1 cellular context compared by ENCODE assay signal in the genomic region with DNA sequence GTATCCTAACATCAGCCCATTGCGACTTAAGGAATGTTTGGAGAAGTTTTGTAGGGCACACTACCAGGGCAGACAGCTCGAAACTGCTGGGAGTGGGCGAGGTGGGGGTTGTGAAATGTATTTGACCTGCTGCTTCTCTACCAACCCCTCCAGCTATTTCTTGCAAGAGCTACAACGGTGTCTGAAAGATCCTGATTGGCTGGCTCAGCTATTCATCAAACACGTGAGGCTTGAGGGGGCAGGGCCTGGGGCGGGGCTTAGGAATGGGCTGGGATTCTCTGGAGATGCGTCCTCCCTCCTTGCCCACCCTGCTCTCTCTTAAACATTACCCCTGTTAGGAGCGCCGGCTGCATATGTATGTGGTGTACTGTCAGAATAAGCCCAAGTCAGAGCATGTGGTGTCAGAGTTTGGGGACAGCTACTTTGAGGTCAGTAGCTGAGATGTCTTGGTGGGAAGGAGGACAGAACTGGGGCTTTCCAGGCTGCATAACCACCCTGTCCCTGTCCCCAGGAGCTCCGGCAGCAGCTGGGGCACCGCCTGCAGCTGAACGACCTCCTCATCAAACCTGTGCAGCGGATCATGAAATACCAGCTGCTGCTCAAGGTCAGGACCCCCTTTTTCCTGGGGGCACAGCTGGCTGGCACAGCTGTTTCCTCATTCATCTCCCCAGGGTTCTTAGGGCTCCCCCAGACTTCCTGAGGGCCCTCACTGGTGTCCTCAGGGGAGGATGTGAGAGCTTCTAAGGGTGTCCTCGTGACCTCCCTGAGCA.
TF ChIP-seq lines count a peak whose summit lies in the region.

No MANE protein-coding gene starts in this region.

TF ChIP-seq in GM12878, 131 proteins besides CTCF, POLR2A, EP300 and RAD21 (continues in another document):
- 0 out of 2 replicates have a peak, but pooled peaks have one; percentile 36 for TF ChIP-seq NBN (IDR thresholded peaks at IDR 0.05)
- TF ChIP-seq HCFC1 (IDR thresholded peaks at IDR 0.05; ENCODE audit: low read length) = no peak
- TF ChIP-seq EGR1 (IDR thresholded peaks at IDR 0.05; ENCODE audit: borderline replicate concordance in 1 of 2, low read depth in 2 of 2, low read length in 2 of 2) = no peak
- TF ChIP-seq MEF2B (IDR thresholded peaks at IDR 0.05; ENCODE audit: partially characterized antibody, poor library complexity, severe bottlenecking) = peak; percentile 71
- TF ChIP-seq SP1 (IDR thresholded peaks at IDR 0.05; ENCODE audit: low read depth, low read length) = peak; percentile 33
- TF ChIP-seq SREBF1 (IDR thresholded peaks at IDR 0.05; ENCODE audit: low read length) = no peak
- TF ChIP-seq, protein P1, sequence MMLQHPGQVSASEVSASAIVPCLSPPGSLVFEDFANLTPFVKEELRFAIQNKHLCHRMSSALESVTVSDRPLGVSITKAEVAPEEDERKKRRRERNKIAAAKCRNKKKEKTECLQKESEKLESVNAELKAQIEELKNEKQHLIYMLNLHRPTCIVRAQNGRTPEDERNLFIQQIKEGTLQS (IDR thresholded peaks at IDR 0.05; ENCODE audit: borderline replicate concordance, extremely low read depth, low read depth, low read length) = 0 out of 2 replicates have a peak, but pooled peaks have one; percentile 24
- TF ChIP-seq, protein P2, sequence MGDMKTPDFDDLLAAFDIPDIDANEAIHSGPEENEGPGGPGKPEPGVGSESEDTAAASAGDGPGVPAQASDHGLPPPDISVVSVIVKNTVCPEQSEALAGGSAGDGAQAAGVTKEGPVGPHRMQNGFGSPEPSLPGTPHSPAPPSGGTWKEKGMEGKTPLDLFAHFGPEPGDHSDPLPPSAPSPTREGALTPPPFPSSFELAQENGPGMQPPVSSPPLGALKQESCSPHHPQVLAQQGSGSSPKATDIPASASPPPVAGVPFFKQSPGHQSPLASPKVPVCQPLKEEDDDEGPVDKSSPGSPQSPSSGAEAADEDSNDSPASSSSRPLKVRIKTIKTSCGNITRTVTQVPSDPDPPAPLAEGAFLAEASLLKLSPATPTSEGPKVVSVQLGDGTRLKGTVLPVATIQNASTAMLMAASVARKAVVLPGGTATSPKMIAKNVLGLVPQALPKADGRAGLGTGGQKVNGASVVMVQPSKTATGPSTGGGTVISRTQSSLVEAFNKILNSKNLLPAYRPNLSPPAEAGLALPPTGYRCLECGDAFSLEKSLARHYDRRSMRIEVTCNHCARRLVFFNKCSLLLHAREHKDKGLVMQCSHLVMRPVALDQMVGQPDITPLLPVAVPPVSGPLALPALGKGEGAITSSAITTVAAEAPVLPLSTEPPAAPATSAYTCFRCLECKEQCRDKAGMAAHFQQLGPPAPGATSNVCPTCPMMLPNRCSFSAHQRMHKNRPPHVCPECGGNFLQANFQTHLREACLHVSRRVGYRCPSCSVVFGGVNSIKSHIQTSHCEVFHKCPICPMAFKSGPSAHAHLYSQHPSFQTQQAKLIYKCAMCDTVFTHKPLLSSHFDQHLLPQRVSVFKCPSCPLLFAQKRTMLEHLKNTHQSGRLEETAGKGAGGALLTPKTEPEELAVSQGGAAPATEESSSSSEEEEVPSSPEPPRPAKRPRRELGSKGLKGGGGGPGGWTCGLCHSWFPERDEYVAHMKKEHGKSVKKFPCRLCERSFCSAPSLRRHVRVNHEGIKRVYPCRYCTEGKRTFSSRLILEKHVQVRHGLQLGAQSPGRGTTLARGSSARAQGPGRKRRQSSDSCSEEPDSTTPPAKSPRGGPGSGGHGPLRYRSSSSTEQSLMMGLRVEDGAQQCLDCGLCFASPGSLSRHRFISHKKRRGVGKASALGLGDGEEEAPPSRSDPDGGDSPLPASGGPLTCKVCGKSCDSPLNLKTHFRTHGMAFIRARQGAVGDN (IDR thresholded peaks at IDR 0.05) = peak; percentile 50; the same call in 1 of the 2 replicates
- TF ChIP-seq IKZF1 (conservative IDR thresholded peaks at IDR 0.05) = peak; percentile 51
- TF ChIP-seq STAT1 (conservative IDR thresholded peaks at IDR 0.05) = no peak
- TF ChIP-seq ASH2L (IDR thresholded peaks at IDR 0.05; ENCODE audit: borderline replicate concordance, low read depth) = no peak
- TF ChIP-seq RUNX3 (IDR thresholded peaks at IDR 0.05; ENCODE audit: low read length) = 0 out of 2 replicates have a peak, but pooled peaks have one; percentile 26
- peak; percentile 83; the same call in 1 of the 2 replicates for TF ChIP-seq RAD51 (IDR thresholded peaks at IDR 0.05)
- no peak for TF ChIP-seq JUND (IDR thresholded peaks at IDR 0.05; ENCODE audit: low read depth, low read length)
- TF ChIP-seq, protein P3, sequence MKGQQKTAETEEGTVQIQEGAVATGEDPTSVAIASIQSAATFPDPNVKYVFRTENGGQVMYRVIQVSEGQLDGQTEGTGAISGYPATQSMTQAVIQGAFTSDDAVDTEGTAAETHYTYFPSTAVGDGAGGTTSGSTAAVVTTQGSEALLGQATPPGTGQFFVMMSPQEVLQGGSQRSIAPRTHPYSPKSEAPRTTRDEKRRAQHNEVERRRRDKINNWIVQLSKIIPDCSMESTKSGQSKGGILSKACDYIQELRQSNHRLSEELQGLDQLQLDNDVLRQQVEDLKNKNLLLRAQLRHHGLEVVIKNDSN (IDR thresholded peaks at IDR 0.05; ENCODE audit: borderline replicate concordance, extremely low read length, insufficient read depth, low read depth, low read length) = peak; percentile 78
- TF ChIP-seq, protein P4, sequence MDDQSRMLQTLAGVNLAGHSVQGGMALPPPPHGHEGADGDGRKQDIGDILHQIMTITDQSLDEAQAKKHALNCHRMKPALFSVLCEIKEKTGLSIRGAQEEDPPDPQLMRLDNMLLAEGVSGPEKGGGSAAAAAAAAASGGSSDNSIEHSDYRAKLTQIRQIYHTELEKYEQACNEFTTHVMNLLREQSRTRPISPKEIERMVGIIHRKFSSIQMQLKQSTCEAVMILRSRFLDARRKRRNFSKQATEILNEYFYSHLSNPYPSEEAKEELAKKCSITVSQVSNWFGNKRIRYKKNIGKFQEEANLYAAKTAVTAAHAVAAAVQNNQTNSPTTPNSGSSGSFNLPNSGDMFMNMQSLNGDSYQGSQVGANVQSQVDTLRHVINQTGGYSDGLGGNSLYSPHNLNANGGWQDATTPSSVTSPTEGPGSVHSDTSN (IDR thresholded peaks at IDR 0.05; ENCODE audit: insufficient replicate concordance, low read depth, low read length) = peak; percentile 90
- TF ChIP-seq POLR2AphosphoS2 (IDR thresholded peaks at IDR 0.05; ENCODE audit: low read depth, low read length) = no peak
- TF ChIP-seq CHD4 (IDR thresholded peaks at IDR 0.05) = no peak
- no peak for TF ChIP-seq TAF1 (IDR thresholded peaks at IDR 0.05; ENCODE audit: borderline replicate concordance, low read depth, low read length)
- TF ChIP-seq, protein P5, sequence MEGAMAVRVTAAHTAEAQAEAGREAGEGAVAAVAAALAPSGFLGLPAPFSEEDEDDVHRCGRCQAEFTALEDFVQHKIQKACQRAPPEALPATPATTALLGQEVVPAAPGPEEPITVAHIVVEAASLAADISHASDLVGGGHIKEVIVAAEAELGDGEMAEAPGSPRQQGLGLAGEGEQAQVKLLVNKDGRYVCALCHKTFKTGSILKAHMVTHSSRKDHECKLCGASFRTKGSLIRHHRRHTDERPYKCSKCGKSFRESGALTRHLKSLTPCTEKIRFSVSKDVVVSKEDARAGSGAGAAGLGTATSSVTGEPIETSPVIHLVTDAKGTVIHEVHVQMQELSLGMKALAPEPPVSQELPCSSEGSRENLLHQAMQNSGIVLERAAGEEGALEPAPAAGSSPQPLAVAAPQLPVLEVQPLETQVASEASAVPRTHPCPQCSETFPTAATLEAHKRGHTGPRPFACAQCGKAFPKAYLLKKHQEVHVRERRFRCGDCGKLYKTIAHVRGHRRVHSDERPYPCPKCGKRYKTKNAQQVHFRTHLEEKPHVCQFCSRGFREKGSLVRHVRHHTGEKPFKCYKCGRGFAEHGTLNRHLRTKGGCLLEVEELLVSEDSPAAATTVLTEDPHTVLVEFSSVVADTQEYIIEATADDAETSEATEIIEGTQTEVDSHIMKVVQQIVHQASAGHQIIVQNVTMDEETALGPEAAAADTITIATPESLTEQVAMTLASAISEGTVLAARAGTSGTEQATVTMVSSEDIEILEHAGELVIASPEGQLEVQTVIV (IDR thresholded peaks at IDR 0.05; ENCODE audit: borderline replicate concordance, partially characterized antibody) = no peak
- TF ChIP-seq IKZF2 (IDR thresholded peaks at IDR 0.05) = 0 out of 4 replicates have a peak, but pooled peaks of 1 of the 2 experiments have one; percentile 26
- no peak for TF ChIP-seq BCL11A (IDR thresholded peaks at IDR 0.05; ENCODE audit: low read depth, low read length)
- TF ChIP-seq, protein P6, sequence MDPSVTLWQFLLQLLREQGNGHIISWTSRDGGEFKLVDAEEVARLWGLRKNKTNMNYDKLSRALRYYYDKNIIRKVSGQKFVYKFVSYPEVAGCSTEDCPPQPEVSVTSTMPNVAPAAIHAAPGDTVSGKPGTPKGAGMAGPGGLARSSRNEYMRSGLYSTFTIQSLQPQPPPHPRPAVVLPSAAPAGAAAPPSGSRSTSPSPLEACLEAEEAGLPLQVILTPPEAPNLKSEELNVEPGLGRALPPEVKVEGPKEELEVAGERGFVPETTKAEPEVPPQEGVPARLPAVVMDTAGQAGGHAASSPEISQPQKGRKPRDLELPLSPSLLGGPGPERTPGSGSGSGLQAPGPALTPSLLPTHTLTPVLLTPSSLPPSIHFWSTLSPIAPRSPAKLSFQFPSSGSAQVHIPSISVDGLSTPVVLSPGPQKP (IDR thresholded peaks at IDR 0.05; ENCODE audit: low read depth, low read length) = no peak
- 0 out of 3 replicates have a peak, but pooled peaks have one; percentile 25 for TF ChIP-seq POU2F2 (IDR thresholded peaks at IDR 0.05; ENCODE audit: borderline replicate concordance, low read depth, low read length)
- TF ChIP-seq SMAD5 (IDR thresholded peaks at IDR 0.05; ENCODE audit: low read depth) = no peak
- TF ChIP-seq CBX5 (IDR thresholded peaks at IDR 0.05; ENCODE audit: low read depth) = no peak
- TF ChIP-seq, protein P7, sequence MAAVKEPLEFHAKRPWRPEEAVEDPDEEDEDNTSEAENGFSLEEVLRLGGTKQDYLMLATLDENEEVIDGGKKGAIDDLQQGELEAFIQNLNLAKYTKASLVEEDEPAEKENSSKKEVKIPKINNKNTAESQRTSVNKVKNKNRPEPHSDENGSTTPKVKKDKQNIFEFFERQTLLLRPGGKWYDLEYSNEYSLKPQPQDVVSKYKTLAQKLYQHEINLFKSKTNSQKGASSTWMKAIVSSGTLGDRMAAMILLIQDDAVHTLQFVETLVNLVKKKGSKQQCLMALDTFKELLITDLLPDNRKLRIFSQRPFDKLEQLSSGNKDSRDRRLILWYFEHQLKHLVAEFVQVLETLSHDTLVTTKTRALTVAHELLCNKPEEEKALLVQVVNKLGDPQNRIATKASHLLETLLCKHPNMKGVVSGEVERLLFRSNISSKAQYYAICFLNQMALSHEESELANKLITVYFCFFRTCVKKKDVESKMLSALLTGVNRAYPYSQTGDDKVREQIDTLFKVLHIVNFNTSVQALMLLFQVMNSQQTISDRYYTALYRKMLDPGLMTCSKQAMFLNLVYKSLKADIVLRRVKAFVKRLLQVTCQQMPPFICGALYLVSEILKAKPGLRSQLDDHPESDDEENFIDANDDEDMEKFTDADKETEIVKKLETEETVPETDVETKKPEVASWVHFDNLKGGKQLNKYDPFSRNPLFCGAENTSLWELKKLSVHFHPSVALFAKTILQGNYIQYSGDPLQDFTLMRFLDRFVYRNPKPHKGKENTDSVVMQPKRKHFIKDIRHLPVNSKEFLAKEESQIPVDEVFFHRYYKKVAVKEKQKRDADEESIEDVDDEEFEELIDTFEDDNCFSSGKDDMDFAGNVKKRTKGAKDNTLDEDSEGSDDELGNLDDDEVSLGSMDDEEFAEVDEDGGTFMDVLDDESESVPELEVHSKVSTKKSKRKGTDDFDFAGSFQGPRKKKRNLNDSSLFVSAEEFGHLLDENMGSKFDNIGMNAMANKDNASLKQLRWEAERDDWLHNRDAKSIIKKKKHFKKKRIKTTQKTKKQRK (IDR thresholded peaks at IDR 0.05; ENCODE audit: low read depth, low read length) = no peak
- TF ChIP-seq, protein P8, sequence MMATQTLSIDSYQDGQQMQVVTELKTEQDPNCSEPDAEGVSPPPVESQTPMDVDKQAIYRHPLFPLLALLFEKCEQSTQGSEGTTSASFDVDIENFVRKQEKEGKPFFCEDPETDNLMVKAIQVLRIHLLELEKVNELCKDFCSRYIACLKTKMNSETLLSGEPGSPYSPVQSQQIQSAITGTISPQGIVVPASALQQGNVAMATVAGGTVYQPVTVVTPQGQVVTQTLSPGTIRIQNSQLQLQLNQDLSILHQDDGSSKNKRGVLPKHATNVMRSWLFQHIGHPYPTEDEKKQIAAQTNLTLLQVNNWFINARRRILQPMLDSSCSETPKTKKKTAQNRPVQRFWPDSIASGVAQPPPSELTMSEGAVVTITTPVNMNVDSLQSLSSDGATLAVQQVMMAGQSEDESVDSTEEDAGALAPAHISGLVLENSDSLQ (IDR thresholded peaks at IDR 0.05) = peak; percentile 95
- TF ChIP-seq, protein P9, sequence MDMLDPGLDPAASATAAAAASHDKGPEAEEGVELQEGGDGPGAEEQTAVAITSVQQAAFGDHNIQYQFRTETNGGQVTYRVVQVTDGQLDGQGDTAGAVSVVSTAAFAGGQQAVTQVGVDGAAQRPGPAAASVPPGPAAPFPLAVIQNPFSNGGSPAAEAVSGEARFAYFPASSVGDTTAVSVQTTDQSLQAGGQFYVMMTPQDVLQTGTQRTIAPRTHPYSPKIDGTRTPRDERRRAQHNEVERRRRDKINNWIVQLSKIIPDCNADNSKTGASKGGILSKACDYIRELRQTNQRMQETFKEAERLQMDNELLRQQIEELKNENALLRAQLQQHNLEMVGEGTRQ (IDR thresholded peaks at IDR 0.05; ENCODE audit: borderline replicate concordance, low read depth, low read length) = peak; percentile 34
- TF ChIP-seq, protein P10, sequence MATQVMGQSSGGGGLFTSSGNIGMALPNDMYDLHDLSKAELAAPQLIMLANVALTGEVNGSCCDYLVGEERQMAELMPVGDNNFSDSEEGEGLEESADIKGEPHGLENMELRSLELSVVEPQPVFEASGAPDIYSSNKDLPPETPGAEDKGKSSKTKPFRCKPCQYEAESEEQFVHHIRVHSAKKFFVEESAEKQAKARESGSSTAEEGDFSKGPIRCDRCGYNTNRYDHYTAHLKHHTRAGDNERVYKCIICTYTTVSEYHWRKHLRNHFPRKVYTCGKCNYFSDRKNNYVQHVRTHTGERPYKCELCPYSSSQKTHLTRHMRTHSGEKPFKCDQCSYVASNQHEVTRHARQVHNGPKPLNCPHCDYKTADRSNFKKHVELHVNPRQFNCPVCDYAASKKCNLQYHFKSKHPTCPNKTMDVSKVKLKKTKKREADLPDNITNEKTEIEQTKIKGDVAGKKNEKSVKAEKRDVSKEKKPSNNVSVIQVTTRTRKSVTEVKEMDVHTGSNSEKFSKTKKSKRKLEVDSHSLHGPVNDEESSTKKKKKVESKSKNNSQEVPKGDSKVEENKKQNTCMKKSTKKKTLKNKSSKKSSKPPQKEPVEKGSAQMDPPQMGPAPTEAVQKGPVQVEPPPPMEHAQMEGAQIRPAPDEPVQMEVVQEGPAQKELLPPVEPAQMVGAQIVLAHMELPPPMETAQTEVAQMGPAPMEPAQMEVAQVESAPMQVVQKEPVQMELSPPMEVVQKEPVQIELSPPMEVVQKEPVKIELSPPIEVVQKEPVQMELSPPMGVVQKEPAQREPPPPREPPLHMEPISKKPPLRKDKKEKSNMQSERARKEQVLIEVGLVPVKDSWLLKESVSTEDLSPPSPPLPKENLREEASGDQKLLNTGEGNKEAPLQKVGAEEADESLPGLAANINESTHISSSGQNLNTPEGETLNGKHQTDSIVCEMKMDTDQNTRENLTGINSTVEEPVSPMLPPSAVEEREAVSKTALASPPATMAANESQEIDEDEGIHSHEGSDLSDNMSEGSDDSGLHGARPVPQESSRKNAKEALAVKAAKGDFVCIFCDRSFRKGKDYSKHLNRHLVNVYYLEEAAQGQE (IDR thresholded peaks at IDR 0.05; ENCODE audit: low read depth, low read length) = no peak
- no peak for TF ChIP-seq ZNF274 (IDR thresholded peaks at IDR 0.05; ENCODE audit: insufficient read depth, insufficient read length)
- TF ChIP-seq NR2C2 (IDR thresholded peaks at IDR 0.05; ENCODE audit: borderline replicate concordance, control insufficient read depth, insufficient read length, low read depth) = no peak
- TF ChIP-seq NFYA (IDR thresholded peaks at IDR 0.05; ENCODE audit: borderline replicate concordance, low read depth, low read length) = no peak
